In the genomic region with DNA sequence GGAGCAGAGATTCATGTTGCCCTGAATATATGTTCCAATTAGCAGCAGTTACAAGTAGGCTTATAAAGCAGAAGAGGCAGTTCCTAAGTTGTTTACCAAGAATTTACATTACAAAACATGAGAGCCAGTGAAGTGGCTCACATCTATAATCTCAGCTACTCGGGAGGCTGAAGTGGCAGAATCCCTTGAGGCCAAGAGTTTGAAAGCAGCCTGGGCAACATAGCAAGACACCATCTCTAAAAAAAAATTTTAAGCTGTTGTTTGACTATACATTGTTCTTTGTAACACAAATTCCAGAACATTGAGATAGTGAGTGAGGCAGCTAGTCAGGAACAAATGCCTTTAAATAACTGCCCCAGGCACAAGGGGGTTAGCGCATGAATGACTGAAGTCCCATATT, we compare ENCODE assay signal across 1 cellular context.
TF ChIP-seq lines count a peak whose summit lies in the region.

No MANE protein-coding gene starts in this region.

TF ChIP-seq in H1, 55 proteins besides CTCF, POLR2A, EP300 and RAD21:
- TF ChIP-seq KDM1A (IDR thresholded peaks at IDR 0.05; ENCODE audit: borderline replicate concordance, low read length): peak; percentile 62; the same call in 1 of the 2 replicates
- no peak for TF ChIP-seq BRCA1 (IDR thresholded peaks at IDR 0.05; ENCODE audit: low read depth, low read length)
- no peak for TF ChIP-seq HDAC6 (IDR thresholded peaks at IDR 0.05; ENCODE audit: low read depth, low read length)
- TF ChIP-seq, protein P1, sequence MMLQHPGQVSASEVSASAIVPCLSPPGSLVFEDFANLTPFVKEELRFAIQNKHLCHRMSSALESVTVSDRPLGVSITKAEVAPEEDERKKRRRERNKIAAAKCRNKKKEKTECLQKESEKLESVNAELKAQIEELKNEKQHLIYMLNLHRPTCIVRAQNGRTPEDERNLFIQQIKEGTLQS (IDR thresholded peaks at IDR 0.05; ENCODE audit: insufficient read depth, low read depth, low read length): no peak
- TF ChIP-seq EGR1 (IDR thresholded peaks at IDR 0.05; ENCODE audit: borderline replicate concordance, low read depth, low read length): no peak
- TF ChIP-seq CTBP2 (IDR thresholded peaks at IDR 0.05; ENCODE audit: borderline replicate concordance, insufficient read depth, insufficient read length, low read length): no peak
- 0 out of 2 replicates have a peak, but pooled peaks have one; percentile 1 for TF ChIP-seq POU5F1 (IDR thresholded peaks at IDR 0.05; ENCODE audit: low read depth, low read length)
- TF ChIP-seq SUZ12 (IDR thresholded peaks at IDR 0.05; ENCODE audit: low read length): no peak
- TF ChIP-seq GABPA (IDR thresholded peaks at IDR 0.05; ENCODE audit: borderline replicate concordance, insufficient read depth, low read length): no peak
- TF ChIP-seq KDM5A (IDR thresholded peaks at IDR 0.05; ENCODE audit: low read length): no peak
- TF ChIP-seq ZNF274 (IDR thresholded peaks at IDR 0.05; ENCODE audit: borderline replicate concordance, extremely low read depth, low read length): no peak
